2 cellular contexts compared by ENCODE assay signal in the genomic region with DNA sequence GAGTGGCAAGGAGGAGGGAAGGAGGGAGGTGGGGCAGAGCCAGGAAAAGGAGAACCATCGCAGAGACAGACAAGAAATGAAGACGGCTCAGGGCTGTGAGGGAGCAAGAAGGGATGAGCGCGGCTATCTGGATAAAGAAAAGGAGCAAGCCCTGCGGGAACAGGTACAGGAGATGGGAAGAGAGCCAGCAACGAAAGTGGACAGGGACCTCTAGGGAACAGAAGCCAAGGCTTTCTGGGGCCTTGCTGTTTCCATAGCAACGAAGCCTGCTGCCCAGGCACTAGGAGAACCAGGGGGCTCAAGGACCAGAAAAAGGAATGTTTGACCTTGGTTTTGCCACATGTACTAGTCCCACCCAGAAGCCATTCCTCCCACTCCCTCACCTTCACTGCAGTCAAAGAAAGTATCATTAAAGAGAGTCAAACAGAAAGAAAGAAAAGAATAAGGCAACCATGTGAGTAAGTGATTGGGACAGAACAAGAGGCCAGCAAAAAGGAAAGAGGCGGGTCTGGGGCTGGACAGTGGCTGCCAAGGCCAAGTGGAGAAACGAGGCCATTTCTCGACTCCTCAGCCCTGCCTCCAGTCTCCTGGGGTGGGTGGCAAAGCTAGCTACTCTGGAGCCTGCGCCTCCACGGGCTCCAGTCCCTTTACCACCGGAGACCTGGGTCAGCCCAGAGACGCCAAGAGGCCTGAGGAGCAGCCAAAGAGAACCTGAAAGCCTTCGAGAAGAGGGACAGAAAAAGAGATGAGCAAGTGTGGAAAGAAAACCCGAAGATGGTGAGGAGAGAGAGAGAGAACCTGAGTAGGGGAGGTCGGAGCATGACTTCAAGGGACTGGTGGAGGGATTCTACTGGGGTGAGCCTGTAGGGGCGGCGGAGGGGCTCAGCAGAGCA.
TF ChIP-seq lines count a peak whose summit lies in the region.

No MANE protein-coding gene starts in this region.

TF ChIP-seq in HepG2, 621 proteins besides CTCF, POLR2A, EP300 and RAD21:
- TF ChIP-seq, protein P1, sequence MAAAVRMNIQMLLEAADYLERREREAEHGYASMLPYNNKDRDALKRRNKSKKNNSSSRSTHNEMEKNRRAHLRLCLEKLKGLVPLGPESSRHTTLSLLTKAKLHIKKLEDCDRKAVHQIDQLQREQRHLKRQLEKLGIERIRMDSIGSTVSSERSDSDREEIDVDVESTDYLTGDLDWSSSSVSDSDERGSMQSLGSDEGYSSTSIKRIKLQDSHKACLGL (CRISPR knock-in tag; IDR thresholded peaks at IDR 0.05): no peak
- TF ChIP-seq ZNF292 (CRISPR knock-in tag; IDR thresholded peaks at IDR 0.05; ENCODE audit: borderline replicate concordance, low read depth) (0 out of 2 replicates have a peak, but pooled peaks have one; percentile 38), SALL1 (CRISPR knock-in tag; IDR thresholded peaks at IDR 0.05) (no peak), KAT8 (CRISPR knock-in tag; IDR thresholded peaks at IDR 0.05) (no peak), ZNF451 (CRISPR knock-in tag; IDR thresholded peaks at IDR 0.05) (no peak), EZH2 (conservative IDR thresholded peaks at IDR 0.05; ENCODE audit: low read depth, low read length) (peak; percentile 81; the same call in 1 of the 2 replicates), KLF13 (CRISPR knock-in tag; IDR thresholded peaks at IDR 0.05) (no peak)

TF ChIP-seq in H1, 55 proteins besides CTCF, POLR2A, EP300 and RAD21:
- no peak for TF ChIP-seq SAP30 (IDR thresholded peaks at IDR 0.05; ENCODE audit: insufficient read depth, insufficient replicate concordance, low read length)
- TF ChIP-seq RNF2 (IDR thresholded peaks at IDR 0.05; ENCODE audit: borderline replicate concordance, low read depth, low read length, missing control alignments, poor library complexity, severe bottlenecking): no peak
- no peak for TF ChIP-seq SUZ12 (IDR thresholded peaks at IDR 0.05; ENCODE audit: low read length)
- TF ChIP-seq TAF1 (IDR thresholded peaks at IDR 0.05; ENCODE audit: low read depth, low read length): 0 out of 2 replicates have a peak, but pooled peaks have one; percentile 35
- TF ChIP-seq SIN3A (conservative IDR thresholded peaks at IDR 0.05 in 1 of 2, IDR thresholded peaks at IDR 0.05 in 1 of 2; ENCODE audit: low read depth in 1 of 2, low read length in 2 of 2): no peak
- TF ChIP-seq TBP (IDR thresholded peaks at IDR 0.05; ENCODE audit: low read depth, low read length): no peak
- no peak for TF ChIP-seq CTBP2 (IDR thresholded peaks at IDR 0.05; ENCODE audit: borderline replicate concordance, insufficient read depth, insufficient read length, low read length)
